ENCODE assay signal across 16 cellular contexts in genomic region chr11:126772267-126772666, GRCh38.
DNase-seq lines count a peak whose midpoint lies in the region; FAIRE-seq and TF ChIP-seq lines count a peak whose summit lies in the region.
"Had no signal": no experiment of that assay in that cellular context is flagged by ENCODE, and none has a peak within 500 bp of the region (broad histone marks: within the 10 kb centered on the region; RNA-seq: fewer than 3 reads in every experiment).

No MANE protein-coding gene starts in this region.

- no peak overlapping the region for H3K14ac ChIP-seq in H1 (ENCODE audit: insufficient read length)
- no peak overlapping the region for H3K14ac ChIP-seq in neuronal stem cell (ENCODE audit: low read length)

- peaks cover 0 to 2% of the 10 kb centered on the region in 2 experiments for H4K20me1 ChIP-seq in H1 (replicated peaks in 1 of 2; ENCODE audit: control insufficient read depth in 1 of 2, insufficient read depth in 2 of 2, low read length in 2 of 2)

- H2AFZ ChIP-seq in H1 (ENCODE audit: low read length): no peak overlapping the region
- H2AFZ ChIP-seq in neuronal stem cell (ENCODE audit: low read length): no peak overlapping the region
- H2AFZ ChIP-seq: GM23248 had no signal

- TF ChIP-seq RAD21 in H1 (IDR thresholded peaks at IDR 0.05 in 1 of 2, conservative IDR thresholded peaks at IDR 0.05 in 1 of 2; ENCODE audit: low read depth in 2 of 2, low read length in 2 of 2): no peak

- H3K36me3 ChIP-seq in H1 (ENCODE audit: control insufficient read depth in 2 of 4, insufficient read depth in 4 of 4, low read length in 3 of 4) (no peaks in the 10 kb centered on the region), neuronal stem cell (replicated peaks in 1 of 2; ENCODE audit: control insufficient read depth in 2 of 2, insufficient read depth in 2 of 2, low read length in 2 of 2) (no peaks in the 10 kb centered on the region)

- H3K4me1 ChIP-seq in H1 (replicated peaks in 1 of 4; ENCODE audit: control insufficient read depth in 3 of 4, insufficient read depth in 4 of 4, low read length in 3 of 4) (peaks cover 0 to 3% (median 0%) of the 10 kb centered on the region in 4 experiments; a peak in 1 of 7 replicates), neuronal stem cell (ENCODE audit: control insufficient read depth in 2 of 2, insufficient read depth in 1 of 2, low read depth in 1 of 2, low read length in 2 of 2) (peaks cover 0 to 3% of the 10 kb centered on the region in 2 donors)

- no peak overlapping the region for H2AK5ac ChIP-seq in H1 (ENCODE audit: low read depth, low read length)
- no peak overlapping the region for H2AK5ac ChIP-seq in neuronal stem cell (ENCODE audit: low read depth, low read length)

- WGBS in H1 (ENCODE audit: extremely low coverage in 1 of 2, insufficient coverage in 1 of 2, insufficient read length in 1 of 2, insufficient replicate concordance in 2 of 2, low coverage in 1 of 2, low lambda C conversion rate in 2 of 2, missing lambda C conversion rate in 1 of 2), 2 experiments: 81% methylated on average over 8 of the region's 8 CpGs; no CpG with 5 or more reads in 1 of the 2 experiments
- no CpG with 5 or more reads among the region's 8 CpGs for WGBS in neuronal stem cell (ENCODE audit: extremely low coverage in 2 of 2, insufficient read length in 2 of 2, insufficient replicate concordance in 1 of 2), 2 donors

- CTCF ChIA-PET in H1 (lab: Charles Lee; ENCODE audit: partially characterized antibody): interaction anchor here (0.6 to 1.6 kb wide), 3 partner anchors 19 to 331 kb away, joined by 3 to 5 read pairs (median 3); no protein-coding TSS in a partner anchor

- no peak overlapping the region for H3K27ac ChIP-seq in H1 (ENCODE audit: low read depth, low read length)
- H3K27ac ChIP-seq in neuronal stem cell (replicated peaks; ENCODE audit: low read length): no peak overlapping the region
- H3K27ac ChIP-seq: GM23248 had no signal

- H4K8ac ChIP-seq in H1 (ENCODE audit: extremely low read depth, insufficient read depth, low read length) (no peak overlapping the region), neuronal stem cell (ENCODE audit: low read depth, low read length) (no peak overlapping the region)

- TF ChIP-seq CTCF in H1 (IDR thresholded peaks at IDR 0.05; ENCODE audit: control extremely low read depth in 1 of 3, insufficient read depth in 1 of 3, low read depth in 1 of 3, low read length in 3 of 3): no peak
- no peak for TF ChIP-seq CTCF in glutamatergic neuron (IDR thresholded peaks at IDR 0.05; ENCODE audit: partially characterized antibody, unreplicated experiment)

- H3K79me2 ChIP-seq in H1 (ENCODE audit: control insufficient read depth in 1 of 2, insufficient read depth in 2 of 2, low read length in 2 of 2): no peaks in the 10 kb centered on the region

- no peak overlapping the region for H2BK5ac ChIP-seq in H1 (ENCODE audit: low read depth, low read length)
- no peak overlapping the region for H2BK5ac ChIP-seq in neuronal stem cell (ENCODE audit: low read length)

- no peak for FAIRE-seq in H1 (lab: Jason Lieb, UNC)
- FAIRE-seq: G401.6, GM12892 had no signal

- peaks cover 4% of the 10 kb centered on the region for H3K9me3 Mint-ChIP-seq in glutamatergic neuron (ENCODE audit: unreplicated experiment)
- H3K9me3 Mint-ChIP-seq in activated naive CD8-positive, alpha-beta T cell treated with anti-CD3 and anti-CD28 coated beads for 36 hours: no peaks in the 10 kb centered on the region
- H3K9me3 Mint-ChIP-seq: H9 had no signal

- H2BK12ac ChIP-seq in H1 (ENCODE audit: low read depth, low read length) (no peak overlapping the region), neuronal stem cell (ENCODE audit: low read length) (no peak overlapping the region)

- no peak overlapping the region for H4K91ac ChIP-seq in H1 (replicated peaks; ENCODE audit: insufficient read length, low read length)
- no peak overlapping the region for H4K91ac ChIP-seq in neuronal stem cell (ENCODE audit: low read depth, low read length, poor library complexity)

- POLR2A ChIA-PET in H1 (lab: Charles Lee; ENCODE audit: partially characterized antibody): no interaction called here

- no peak for TF ChIP-seq EP300 in H1 (IDR thresholded peaks at IDR 0.05; ENCODE audit: borderline replicate concordance in 1 of 2, low read depth in 2 of 2, low read length in 2 of 2)

- no peak overlapping the region for H3K27ac Mint-ChIP-seq in glutamatergic neuron (ENCODE audit: unreplicated experiment)
- no peak overlapping the region for H3K27ac Mint-ChIP-seq in activated naive CD8-positive, alpha-beta T cell treated with anti-CD3 and anti-CD28 coated beads for 36 hours
- H3K27ac Mint-ChIP-seq: CD4-positive, alpha-beta memory T cell; H9 had no signal

- no peaks in the 10 kb centered on the region for H3K9me3 ChIP-seq in H1 (ENCODE audit: insufficient read depth in 2 of 2, low read depth in 1 of 2, low read length in 1 of 2)
- no peaks in the 10 kb centered on the region for H3K9me3 ChIP-seq in neuronal stem cell (replicated peaks in 1 of 2; ENCODE audit: control insufficient read depth in 2 of 2, insufficient read depth in 1 of 2, low read depth in 1 of 2, low read length in 2 of 2)

- H3K4me3 ChIP-seq in H1 (ENCODE audit: extremely low read depth in 1 of 4, insufficient read depth in 2 of 4, low read depth in 3 of 4, low read length in 4 of 4) (no peak overlapping the region), neuronal stem cell (ENCODE audit: low read length in 2 of 2) (no peak overlapping the region)
- H3K4me3 ChIP-seq: GM23248 had no signal

- peaks cover 3% of the 10 kb centered on the region; the same call in 1 of the 2 replicates for H3K23me2 ChIP-seq in H1 (ENCODE audit: low read depth, low read length)

- H2BK15ac ChIP-seq in H1 (ENCODE audit: low read length) (no peak overlapping the region), neuronal stem cell (ENCODE audit: low read length) (no peak overlapping the region)

- no peak overlapping the region for H2BK120ac ChIP-seq in H1 (replicated peaks; ENCODE audit: low read depth, low read length)
- H2BK120ac ChIP-seq in neuronal stem cell (ENCODE audit: low read depth, low read length): no peak overlapping the region

- H3K36me3 Mint-ChIP-seq in glutamatergic neuron (ENCODE audit: unreplicated experiment): no peaks in the 10 kb centered on the region
- no peaks in the 10 kb centered on the region for H3K36me3 Mint-ChIP-seq in activated naive CD8-positive, alpha-beta T cell treated with anti-CD3 and anti-CD28 coated beads for 36 hours
- H3K36me3 Mint-ChIP-seq: CD4-positive, alpha-beta memory T cell had no signal

- peaks cover 5% of the 10 kb centered on the region for H3K27me3 Mint-ChIP-seq in glutamatergic neuron (ENCODE audit: unreplicated experiment)
- no peaks in the 10 kb centered on the region for H3K27me3 Mint-ChIP-seq in activated naive CD8-positive, alpha-beta T cell treated with anti-CD3 and anti-CD28 coated beads for 36 hours

- no peak overlapping the region for H2BK20ac ChIP-seq in H1 (ENCODE audit: low read length)

- no peak overlapping the region for H4K5ac ChIP-seq in H1 (ENCODE audit: insufficient read length, low read depth, low read length)

- no peak overlapping the region for H3K4me2 ChIP-seq in H1 (ENCODE audit: insufficient read depth in 1 of 2, low read depth in 2 of 2, low read length in 2 of 2)
- no peak overlapping the region for H3K4me2 ChIP-seq in neuronal stem cell (ENCODE audit: insufficient read depth, low read length, poor library complexity, severe bottlenecking)

- H3K4me3 Mint-ChIP-seq in glutamatergic neuron (ENCODE audit: unreplicated experiment): no peak overlapping the region
- no peak overlapping the region for H3K4me3 Mint-ChIP-seq in activated naive CD8-positive, alpha-beta T cell treated with anti-CD3 and anti-CD28 coated beads for 36 hours
- H3K4me3 Mint-ChIP-seq: CD4-positive, alpha-beta memory T cell; H9 had no signal

- no peak overlapping the region for H3K56ac ChIP-seq in H1 (replicated peaks; ENCODE audit: insufficient read length, low read depth, low read length)

- H3K9ac ChIP-seq in H1 (replicated peaks in 1 of 4; ENCODE audit: extremely low read depth in 1 of 4, low read depth in 3 of 4, low read length in 3 of 4): no peak overlapping the region
- H3K9ac ChIP-seq in neuronal stem cell (ENCODE audit: low read depth, low read length, poor library complexity): no peak overlapping the region
- H3K9ac ChIP-seq: GM23248 had no signal

- DNase-seq in cerebellar cortex (ENCODE audit: low spot score) (peak; percentile 24), H1 (ENCODE audit: low read depth in 1 of 2, low spot score in 2 of 2) (no peak), neuronal stem cell (ENCODE audit: low spot score) (no peak), kidney tubule cell (ENCODE audit: low spot score) (no peak), glutamatergic neuron (no peak)
- DNase-seq in activated naive CD8-positive, alpha-beta T cell treated with anti-CD3 and anti-CD28 coated beads for 36 hours: no peak
- DNase-seq: C1 segment of cervical spinal cord; Calu3; CD4-positive, alpha-beta memory T cell; COR-L47; DMS53; DMS79 treated with DMSO at 0.1 percent for 48 hours; GM23248; H9 had no signal

- H3K18ac ChIP-seq in H1 (ENCODE audit: extremely low read depth, low read length) (no peak overlapping the region), neuronal stem cell (ENCODE audit: low read length) (peak overlapping the region; percentile 32)

- peaks cover 10% of the 10 kb centered on the region for H3K4me1 Mint-ChIP-seq in glutamatergic neuron (ENCODE audit: low read depth, unreplicated experiment)
- H3K4me1 Mint-ChIP-seq in activated naive CD8-positive, alpha-beta T cell treated with anti-CD3 and anti-CD28 coated beads for 36 hours: no peaks in the 10 kb centered on the region
- H3K4me1 Mint-ChIP-seq: CD4-positive, alpha-beta memory T cell had no signal

- no peaks in the 10 kb centered on the region for H3K79me1 ChIP-seq in H1 (ENCODE audit: low read depth, low read length)
- no peaks in the 10 kb centered on the region for H3K79me1 ChIP-seq in neuronal stem cell (ENCODE audit: low read depth, low read length)

- no peak for TF ChIP-seq POLR2A in H1 (IDR thresholded peaks at IDR 0.05; ENCODE audit: control extremely low read depth in 1 of 2, low read depth in 2 of 2, low read length in 2 of 2)

- H3K27me3 ChIP-seq in H1 (replicated peaks in 1 of 4; ENCODE audit: control insufficient read depth in 3 of 4, extremely low read depth in 1 of 4, insufficient read depth in 3 of 4, low read length in 3 of 4) (no peaks in the 10 kb centered on the region), neuronal stem cell (ENCODE audit: control insufficient read depth in 3 of 3, insufficient read depth in 3 of 3, low read depth in 1 of 3, low read length in 3 of 3) (no peaks in the 10 kb centered on the region)

- H3K4ac ChIP-seq in H1 (replicated peaks; ENCODE audit: insufficient read length, low read depth, low read length): no peak overlapping the region
- H3K4ac ChIP-seq in neuronal stem cell (ENCODE audit: low read length): no peak overlapping the region

- H3K23ac ChIP-seq in H1 (ENCODE audit: insufficient read length) (no peak overlapping the region), neuronal stem cell (ENCODE audit: low read depth, low read length, poor library complexity) (no peak overlapping the region)

TF ChIP-seq in H1, 55 proteins besides CTCF, POLR2A, EP300 and RAD21 (continues in another document):
- peak; percentile 48 for TF ChIP-seq MAX (IDR thresholded peaks at IDR 0.05)
